14 cellular contexts compared by ENCODE assay signal in genomic region chr13:69704311-69704710, GRCh38.
A peak's percentile ranks its signal among the peaks of the same experiment; 100 is the strongest.
DNase-seq lines count a peak whose midpoint lies in the region; ATAC-seq and TF ChIP-seq lines count a peak whose summit lies in the region.
"Had no signal": no experiment of that assay in that cellular context is flagged by ENCODE, and none has a peak within 500 bp of the region (broad histone marks: within the 10 kb centered on the region; RNA-seq: fewer than 3 reads in every experiment).

No MANE protein-coding gene starts in this region.

- ATAC-seq in foreskin keratinocyte (no peak), omental fat pad (ENCODE audit: low FRiP score) (peak; percentile 76), HG03442 (IDR thresholded peaks at IDR 0.05; ENCODE audit: unreplicated experiment) (no peak), GM21447 (IDR thresholded peaks at IDR 0.05; ENCODE audit: unreplicated experiment) (no peak), GM18520 (IDR thresholded peaks at IDR 0.05; ENCODE audit: unreplicated experiment) (no peak)
- ATAC-seq: CD8-positive, alpha-beta T cell had no signal

- H2AFZ ChIP-seq in Karpas-422 (ENCODE audit: low read length) = peak overlapping the region; percentile 7; the same call in 1 of the 2 replicates

- H4K20me1 ChIP-seq in Karpas-422 (ENCODE audit: insufficient read depth, low read depth, low read length) = no peaks in the 10 kb centered on the region

- no peak overlapping the region for H3K27ac ChIP-seq in Karpas-422 (ENCODE audit: low read length)
- H3K27ac ChIP-seq in foreskin keratinocyte = no peak overlapping the region
- H3K27ac ChIP-seq: SK-N-MC had no signal

- DNase-seq in Karpas-422 (peak; percentile 5), amniotic epithelial cell (ENCODE audit: low read depth) (peak; percentile 0), foreskin keratinocyte (peak; percentile 5 to 12), omental fat pad (ENCODE audit: low spot score) (no peak), NCI-H526 (lab: John Stamatoyannopoulos, UW) (no peak)
- DNase-seq: CD8-positive, alpha-beta T cell; NCI-H1436; NCI-H2081; NCI-H226; NCI-H526 treated with DMSO at 0.1 percent for 48 hours had no signal

- no peak overlapping the region for H3K9ac ChIP-seq in Karpas-422 (ENCODE audit: low read length)

- no peaks in the 10 kb centered on the region for H3K36me3 ChIP-seq in Karpas-422 (ENCODE audit: insufficient read depth, low read length)

- TF ChIP-seq CTCF in foreskin keratinocyte (conservative IDR thresholded peaks at IDR 0.05) (no peak), omental fat pad (IDR thresholded peaks at IDR 0.05) (no peak)

- H3K27me3 ChIP-seq in Karpas-422 (ENCODE audit: low read length) (no peaks in the 10 kb centered on the region), foreskin keratinocyte (no peaks in the 10 kb centered on the region)

- H3K4me1 ChIP-seq in Karpas-422 (ENCODE audit: low read length) (no peaks in the 10 kb centered on the region), foreskin keratinocyte (no peaks in the 10 kb centered on the region)

- H3K4me2 ChIP-seq in Karpas-422 (ENCODE audit: low read depth, low read length, poor library complexity, severe bottlenecking) = no peak overlapping the region

- H3K9me3 ChIP-seq in Karpas-422 (ENCODE audit: low read length) = no peaks in the 10 kb centered on the region

- no peak overlapping the region for H3K4me3 ChIP-seq in Karpas-422 (ENCODE audit: low read length)
- H3K4me3 ChIP-seq: SK-N-MC had no signal

- no peaks in the 10 kb centered on the region for H3K9me2 ChIP-seq in Karpas-422 (replicated peaks; ENCODE audit: insufficient read depth, low read length)

- no peaks in the 10 kb centered on the region for H3K79me2 ChIP-seq in Karpas-422 (ENCODE audit: low read length)

Comparison
In these comparisons a context has a peak if more than half of its experiments do, and no peak if none do; other contexts are left out.
1. DNase-seq: peak in Karpas-422 (single experiment), amniotic epithelial cell (single experiment) and foreskin keratinocyte (2 of 2); none in omental fat pad (single experiment) and NCI-H526 (0 of 2).